Comparison of ENCODE assay signal across 1 cellular context in genomic region chr2:19247186-19247585, GRCh38.
TF ChIP-seq lines count a peak whose summit lies in the region.

No MANE protein-coding gene starts in this region.

TF ChIP-seq in SK-N-SH, 30 proteins besides CTCF, POLR2A, EP300 and RAD21 (continued from another document):
- TF ChIP-seq REST (IDR thresholded peaks at IDR 0.05; ENCODE audit: low read depth, low read length): no peak
- no peak for TF ChIP-seq NRF1 (IDR thresholded peaks at IDR 0.05; ENCODE audit: low read depth, low read length)
- no peak for TF ChIP-seq MAX (IDR thresholded peaks at IDR 0.05; ENCODE audit: low read depth)
- TF ChIP-seq RFX5 (IDR thresholded peaks at IDR 0.05; ENCODE audit: low read length): no peak
- TF ChIP-seq MEF2A (IDR thresholded peaks at IDR 0.05; ENCODE audit: borderline replicate concordance, low read depth): no peak
- no peak for TF ChIP-seq USF1 (IDR thresholded peaks at IDR 0.05; ENCODE audit: borderline replicate concordance, low read depth)
- no peak for TF ChIP-seq ELF1 (IDR thresholded peaks at IDR 0.05)
- TF ChIP-seq POLR2AphosphoS5 (IDR thresholded peaks at IDR 0.05; ENCODE audit: low read depth, low read length): no peak
